ENCODE assay signal across 16 cellular contexts in the genomic region with DNA sequence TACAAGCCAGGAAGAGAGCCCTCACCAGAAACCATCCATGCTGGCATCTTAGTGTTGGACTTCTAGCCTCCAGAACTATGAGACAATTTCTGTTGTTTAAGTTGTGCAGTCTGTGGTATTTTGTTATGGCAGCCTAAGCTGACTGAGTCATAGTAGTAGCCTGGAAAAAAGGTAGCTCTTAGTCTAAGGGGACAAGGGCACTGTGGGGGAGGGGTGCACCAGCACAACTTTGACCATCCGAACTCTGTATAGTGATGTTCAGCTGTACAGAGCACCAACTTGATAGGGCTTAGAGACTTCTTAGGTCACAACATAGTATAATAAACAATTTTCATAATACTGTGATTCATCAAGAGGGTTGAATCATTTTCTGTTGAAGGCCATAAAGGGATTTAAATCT. TPM values are rescaled to one million over a fixed set of nuclear protein-coding genes. Genes with fewer than 3 reads are reported as not detected.
DNase-seq lines count a peak whose midpoint lies in the region; ATAC-seq and TF ChIP-seq lines count a peak whose summit lies in the region.
"Had no signal": no experiment of that assay in that cellular context is flagged by ENCODE, and none has a peak within 500 bp of the region (broad histone marks: within the 10 kb centered on the region; RNA-seq: fewer than 3 reads in every experiment).

No MANE protein-coding gene starts in this region.

- peak; percentile 31; the same call in 2 of the 3 replicates for ATAC-seq in SK-N-SH treated with all-trans-retinoic acid at 6 μM for 48 hours

- CTCF ChIA-PET in MCF 10A (lab: Yijun Ruan, JAX), result interaction anchor here (0.5 to 1.0 kb wide), 2 partner anchors 18 to 123 kb away, joined by 3 read pairs; no protein-coding TSS in a partner anchor

- H3K4me1 ChIP-seq in breast epithelium, result no peaks in the 10 kb centered on the region

- H3K27me3 ChIP-seq in breast epithelium, result no peaks in the 10 kb centered on the region
- H3K27me3 ChIP-seq: tibial nerve had no signal

- no TSS peak for BruUV-seq in MCF 10A (replicated peaks; lab: Mats Ljungman, UMichigan)

- H3K9me3 Mint-ChIP-seq in MCF 10A (ENCODE audit: unreplicated experiment), result no peaks in the 10 kb centered on the region
- no peaks in the 10 kb centered on the region for H3K9me3 Mint-ChIP-seq in stimulated activated naive CD8-positive, alpha-beta T cell treated with anti-CD3 and anti-CD28 coated beads, Interleukin-15, Interleukin-2, amounts not matched to agents 100 ng/mL and 50 ng/mL, for 24 hours

- peak overlapping the region; percentile 10 for H3K27ac Mint-ChIP-seq in MCF 10A (ENCODE audit: low read depth, unreplicated experiment)
- H3K27ac Mint-ChIP-seq in stimulated activated naive CD8-positive, alpha-beta T cell treated with anti-CD3 and anti-CD28 coated beads, Interleukin-15, Interleukin-2, amounts not matched to agents 100 ng/mL and 50 ng/mL, for 24 hours, result peak overlapping the region; percentile 38

- no peaks in the 10 kb centered on the region for H3K9me3 ChIP-seq in breast epithelium
- H3K9me3 ChIP-seq: tibial nerve had no signal

- H3K36me3 ChIP-seq in breast epithelium, result no peaks in the 10 kb centered on the region

- TF ChIP-seq CTCF in MCF 10A (IDR thresholded peaks at IDR 0.05; ENCODE audit: unreplicated experiment) (no peak), breast epithelium (IDR thresholded peaks at IDR 0.05) (no peak), fibroblast of pulmonary artery (IDR thresholded peaks at IDR 0.05; ENCODE audit: low read length, missing control alignments) (no peak), GM10266 (IDR thresholded peaks at IDR 0.05; ENCODE audit: control insufficient read depth, insufficient read depth, low read depth, missing control alignments) (no peak)

- no peaks in the 10 kb centered on the region for H3K27me3 Mint-ChIP-seq in MCF 10A (ENCODE audit: insufficient read depth, unreplicated experiment)
- no peaks in the 10 kb centered on the region for H3K27me3 Mint-ChIP-seq in stimulated activated naive CD8-positive, alpha-beta T cell treated with anti-CD3 and anti-CD28 coated beads, Interleukin-15, Interleukin-2, amounts not matched to agents 100 ng/mL and 50 ng/mL, for 24 hours

- no peak overlapping the region for H3K4me3 Mint-ChIP-seq in MCF 10A (ENCODE audit: unreplicated experiment)
- no peak overlapping the region for H3K4me3 Mint-ChIP-seq in stimulated activated naive CD8-positive, alpha-beta T cell treated with anti-CD3 and anti-CD28 coated beads, Interleukin-15, Interleukin-2, amounts not matched to agents 100 ng/mL and 50 ng/mL, for 24 hours

- no peak overlapping the region for H3K27ac ChIP-seq in breast epithelium
- H3K27ac ChIP-seq: C4-2B, PC-9, tibial nerve had no signal

- H3K36me3 Mint-ChIP-seq in MCF 10A (ENCODE audit: insufficient read depth, unreplicated experiment), result peaks cover 50% of the 10 kb centered on the region
- H3K36me3 Mint-ChIP-seq in stimulated activated naive CD8-positive, alpha-beta T cell treated with anti-CD3 and anti-CD28 coated beads, Interleukin-15, Interleukin-2, amounts not matched to agents 100 ng/mL and 50 ng/mL, for 24 hours (ENCODE audit: low read depth), result peaks cover 29% of the 10 kb centered on the region

- POLR2A ChIA-PET in MCF 10A (lab: Yijun Ruan, JAX), result interaction anchor here (0.7 to 5.6 kb wide), 2 partner anchors 14 to 207 kb away, joined by 3 to 49 read pairs; a partner anchor contains a TSS

- intact Hi-C loops in MCF 10A (cut with micrococcal nuclease) (no loop called here), breast epithelium (cut with DNase I; ENCODE audit: low total_unique reads) (no loop called here)

- TF ChIP-seq POLR2A in breast epithelium (IDR thresholded peaks at IDR 0.05), result no peak

- no peak overlapping the region for H3K4me3 ChIP-seq in breast epithelium
- no peak overlapping the region for H3K4me3 ChIP-seq in fibroblast of pulmonary artery (replicated peaks; ENCODE audit: low read depth, low read length)
- H3K4me3 ChIP-seq: PC-9, tibial nerve had no signal

- DNase-seq in MCF 10A (ENCODE audit: unreplicated experiment) (peak; percentile 28), breast epithelium (ENCODE audit: low spot score in 2 of 2) (no peak), fibroblast of pulmonary artery (ENCODE audit: low read depth) (peak; percentile 40), GDM1 (lab: John Stamatoyannopoulos, UW) (no peak), GM10266 (ENCODE audit: extremely low spot score) (no peak), NCI-H1105 treated with DMSO at 0.1 percent for 48 hours (lab: John Stamatoyannopoulos, UW) (no peak)
- DNase-seq: hippocampal formation, KG1, NCI-H2171 treated with DMSO at 0.1 percent for 48 hours, PC-9, T1000 had no signal

- peaks cover 14% of the 10 kb centered on the region for H3K4me1 Mint-ChIP-seq in MCF 10A (ENCODE audit: insufficient read depth, unreplicated experiment)
- H3K4me1 Mint-ChIP-seq in stimulated activated naive CD8-positive, alpha-beta T cell treated with anti-CD3 and anti-CD28 coated beads, Interleukin-15, Interleukin-2, amounts not matched to agents 100 ng/mL and 50 ng/mL, for 24 hours (ENCODE audit: low read depth), result peaks cover 33% of the 10 kb centered on the region

TF ChIP-seq in SK-N-SH treated with all-trans-retinoic acid at 6 μM for 48 hours, 23 proteins besides CTCF, POLR2A, EP300 and RAD21:
- no peak for TF ChIP-seq ARNTL (CRISPR knock-in tag; IDR thresholded peaks at IDR 0.05; ENCODE audit: borderline replicate concordance, low read depth)
- TF ChIP-seq SNAI2 (CRISPR knock-in tag; IDR thresholded peaks at IDR 0.05), result no peak
- TF ChIP-seq, protein P1, sequence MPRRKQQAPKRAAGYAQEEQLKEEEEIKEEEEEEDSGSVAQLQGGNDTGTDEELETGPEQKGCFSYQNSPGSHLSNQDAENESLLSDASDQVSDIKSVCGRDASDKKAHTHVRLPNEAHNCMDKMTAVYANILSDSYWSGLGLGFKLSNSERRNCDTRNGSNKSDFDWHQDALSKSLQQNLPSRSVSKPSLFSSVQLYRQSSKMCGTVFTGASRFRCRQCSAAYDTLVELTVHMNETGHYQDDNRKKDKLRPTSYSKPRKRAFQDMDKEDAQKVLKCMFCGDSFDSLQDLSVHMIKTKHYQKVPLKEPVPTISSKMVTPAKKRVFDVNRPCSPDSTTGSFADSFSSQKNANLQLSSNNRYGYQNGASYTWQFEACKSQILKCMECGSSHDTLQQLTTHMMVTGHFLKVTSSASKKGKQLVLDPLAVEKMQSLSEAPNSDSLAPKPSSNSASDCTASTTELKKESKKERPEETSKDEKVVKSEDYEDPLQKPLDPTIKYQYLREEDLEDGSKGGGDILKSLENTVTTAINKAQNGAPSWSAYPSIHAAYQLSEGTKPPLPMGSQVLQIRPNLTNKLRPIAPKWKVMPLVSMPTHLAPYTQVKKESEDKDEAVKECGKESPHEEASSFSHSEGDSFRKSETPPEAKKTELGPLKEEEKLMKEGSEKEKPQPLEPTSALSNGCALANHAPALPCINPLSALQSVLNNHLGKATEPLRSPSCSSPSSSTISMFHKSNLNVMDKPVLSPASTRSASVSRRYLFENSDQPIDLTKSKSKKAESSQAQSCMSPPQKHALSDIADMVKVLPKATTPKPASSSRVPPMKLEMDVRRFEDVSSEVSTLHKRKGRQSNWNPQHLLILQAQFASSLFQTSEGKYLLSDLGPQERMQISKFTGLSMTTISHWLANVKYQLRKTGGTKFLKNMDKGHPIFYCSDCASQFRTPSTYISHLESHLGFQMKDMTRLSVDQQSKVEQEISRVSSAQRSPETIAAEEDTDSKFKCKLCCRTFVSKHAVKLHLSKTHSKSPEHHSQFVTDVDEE (CRISPR knock-in tag; IDR thresholded peaks at IDR 0.05), result no peak

RNA-seq across cellular contexts. Expression of a gene that starts 14.3 kb away (rescaled TPM):
- 21.2 and 26.1 TPM in 2 replicates for total RNA-seq in MCF 10A (2022)
- total RNA-seq in breast epithelium, result 100 to 1,000 TPM in 1 of 3 donors, 10 to 100 TPM in 2; 76.0 to 192 (median 80.5) TPM

RNA-seq across cellular contexts. Expression of a gene that starts 23.3 kb away (rescaled TPM):
- total RNA-seq in MCF 10A (2022) (not detected in 2 replicates), breast epithelium (not detected)
- total RNA-seq: mesenteric fat pad, PC-9, tibial nerve had no signal

RNA-seq across cellular contexts. Expression of a gene that starts 35.8 kb away (rescaled TPM):
- total RNA-seq in MCF 10A (2022) (1.1 and 1.5 TPM in 2 replicates), breast epithelium (1 to 10 TPM; 3.9 to 5.3 (median 4.4) TPM)

Comparison
In these comparisons a context has a peak if more than half of its experiments do, and no peak if none do; other contexts are left out.
1. DNase-seq: peak in MCF 10A (single experiment) and fibroblast of pulmonary artery (single experiment); none in breast epithelium (0 of 2), GDM1 (single experiment), GM10266 (single experiment) and NCI-H1105 treated with DMSO at 0.1 percent for 48 hours (single experiment).